In the genomic region with DNA sequence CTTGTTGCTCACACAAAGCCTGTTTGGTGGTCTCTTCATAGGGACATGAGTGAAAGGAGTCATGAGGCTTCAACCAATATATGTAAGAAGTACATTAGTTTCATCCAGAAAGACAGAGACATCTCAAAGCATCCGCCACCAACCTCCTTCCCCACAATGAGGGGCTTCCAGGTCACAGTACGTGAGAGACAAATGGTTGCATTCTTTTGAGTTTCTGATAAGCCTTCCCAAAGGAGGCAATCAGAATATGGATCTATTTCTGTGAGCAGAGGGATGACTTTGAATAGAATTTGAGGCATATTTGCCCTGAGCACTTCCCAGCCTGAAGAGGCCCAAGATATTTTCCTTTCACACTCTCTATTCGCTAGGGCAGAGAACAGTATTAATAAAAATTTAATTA, we compare ENCODE assay signal across 8 cellular contexts.
"Had no signal": no experiment of that assay in that cellular context is flagged by ENCODE, and none has a peak within 500 bp of the region (broad histone marks: within the 10 kb centered on the region; RNA-seq: fewer than 3 reads in every experiment).

No MANE protein-coding gene starts in this region.

- H3K4me1 ChIP-seq: HAP-1 had no signal

- DNase-seq: GM23248, GOT3, H7, H9, HCEC 1CT, HFFc6 had no signal

- H3K4me3 ChIP-seq: GM23248, GM23338, HAP-1 had no signal

- H2AFZ ChIP-seq: GM23248, GM23338 had no signal

- H3K9ac ChIP-seq: GM23248 had no signal

- H3K27ac ChIP-seq: GM23248 had no signal

- H3K9me3 Mint-ChIP-seq: GM23338 had no signal

- H3K36me3 ChIP-seq: HAP-1 had no signal

- H3K9me3 ChIP-seq: HAP-1 had no signal

- H3K4me3 Mint-ChIP-seq: GM23338, H9, HFFc6 had no signal

- H3K4me2 ChIP-seq: GM23338 had no signal

- H3K27ac Mint-ChIP-seq: GM23338, HFFc6 had no signal
